ENCODE assay signal across 10 cellular contexts in the genomic region with DNA sequence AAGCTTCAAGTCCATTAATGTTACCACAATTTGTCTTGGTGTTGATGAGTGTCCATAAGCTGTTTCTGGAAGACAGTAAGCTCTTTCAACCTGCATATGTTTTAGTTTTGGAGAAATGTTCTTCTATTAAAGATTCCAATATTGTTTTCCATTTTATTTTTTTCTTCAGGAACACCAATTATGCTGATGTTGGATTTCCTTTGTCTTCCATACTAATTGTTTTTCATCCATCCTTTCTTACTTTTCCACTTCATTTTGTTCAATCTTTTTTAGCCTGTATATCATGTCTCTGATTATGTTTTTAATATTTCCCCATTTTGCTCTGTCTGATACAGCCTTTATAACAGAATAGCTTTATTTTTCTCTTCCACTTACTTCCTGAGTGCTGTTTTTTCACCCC. TPM values are rescaled to one million over a fixed set of nuclear protein-coding genes. Genes with fewer than 3 reads are reported as not detected.
"Had no signal": no experiment of that assay in that cellular context is flagged by ENCODE, and none has a peak within 500 bp of the region (broad histone marks: within the 10 kb centered on the region; RNA-seq: fewer than 3 reads in every experiment).

No MANE protein-coding gene starts in this region.

- H3K4me3 Mint-ChIP-seq: GM23338, H9, HFFc6, IgD-negative memory B cell had no signal

- H3K4me2 ChIP-seq: GM23338 had no signal

- H3K27ac Mint-ChIP-seq: GM23338, H9, HFFc6, IgD-negative memory B cell had no signal

- FAIRE-seq: H1, H54, HTR-8/SVneo had no signal

- H3K4me3 ChIP-seq: GM23338 had no signal

- H3K4me1 Mint-ChIP-seq: IgD-negative memory B cell had no signal

- H3K36me3 Mint-ChIP-seq: IgD-negative memory B cell had no signal

- ATAC-seq: GM23338 had no signal

- DNase-seq: H9, HCEC 1CT, HFFc6, KG1 had no signal

RNA-seq across cellular contexts. Expression of gene SLC13A3, which starts 21.9 kb away (rescaled TPM):
- total RNA-seq: HT-29 had no signal
- polyA plus RNA-seq: IgD-negative memory B cell had no signal
